ENCODE assay signal across 21 cellular contexts in the genomic region with DNA sequence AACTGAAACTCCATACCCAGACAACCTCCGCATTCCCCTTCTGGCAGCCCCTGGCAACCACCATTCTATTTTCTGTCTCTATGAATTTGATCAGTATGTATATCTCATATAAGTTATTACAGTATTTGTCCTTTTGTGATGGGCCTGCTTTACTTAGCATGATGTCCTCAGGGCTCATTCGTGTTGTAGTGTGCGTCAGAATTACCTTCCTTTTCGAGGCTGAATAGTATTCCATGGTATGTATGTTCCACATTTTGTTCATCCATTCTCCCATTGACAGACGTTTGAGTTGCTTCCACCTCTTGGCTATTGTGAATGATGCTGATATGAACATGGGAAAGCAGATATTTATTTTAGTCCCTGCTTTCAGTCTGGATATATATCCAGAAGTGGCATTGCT. TPM values are rescaled to one million over a fixed set of nuclear protein-coding genes. Genes with fewer than 3 reads are reported as not detected.
DNase-seq lines count a peak whose midpoint lies in the region; ATAC-seq, FAIRE-seq and TF ChIP-seq lines count a peak whose summit lies in the region.
"Had no signal": no experiment of that assay in that cellular context is flagged by ENCODE, and none has a peak within 500 bp of the region (broad histone marks: within the 10 kb centered on the region; RNA-seq: fewer than 3 reads in every experiment).

No MANE protein-coding gene starts in this region.

- no peak for ATAC-seq in stimulated activated naive CD8-positive, alpha-beta T cell treated with anti-CD3 and anti-CD28 coated beads, Interleukin-15, Interleukin-2, amounts not matched to agents 100 U/mL and 50 U/mL, for 24 hours
- ATAC-seq in gastroesophageal sphincter, result no peak
- ATAC-seq: GM23338 had no signal

- no peaks in the 10 kb centered on the region for H3K9me3 Mint-ChIP-seq in T-helper 1 cell treated with Interleukin-12 subunit alpha and Interleukin-12 subunit beta and Interleukin-4 antibody, amounts not matched to agents 30 μg/mL and 1 μg/mL, for 36 hours
- no peaks in the 10 kb centered on the region for H3K9me3 Mint-ChIP-seq in stimulated activated naive CD8-positive, alpha-beta T cell treated with anti-CD3 and anti-CD28 coated beads, Interleukin-15, Interleukin-2, amounts not matched to agents 100 ng/mL and 50 ng/mL, for 24 hours
- H3K9me3 Mint-ChIP-seq: GM23338 had no signal

- H3K36me3 ChIP-seq in gastroesophageal sphincter, result peaks cover 0 to 21% of the 10 kb centered on the region in 2 donors

- no peak for TF ChIP-seq CTCF in gastroesophageal sphincter (IDR thresholded peaks at IDR 0.05)
- TF ChIP-seq CTCF in D721Med (IDR thresholded peaks at IDR 0.05; ENCODE audit: insufficient read depth, missing control alignments), result no peak

- no peaks in the 10 kb centered on the region for H3K27me3 Mint-ChIP-seq in T-helper 1 cell treated with Interleukin-12 subunit alpha and Interleukin-12 subunit beta and Interleukin-4 antibody, amounts not matched to agents 30 μg/mL and 1 μg/mL, for 36 hours (ENCODE audit: low read depth)
- no peaks in the 10 kb centered on the region for H3K27me3 Mint-ChIP-seq in stimulated activated naive CD8-positive, alpha-beta T cell treated with anti-CD3 and anti-CD28 coated beads, Interleukin-15, Interleukin-2, amounts not matched to agents 100 ng/mL and 50 ng/mL, for 24 hours

- H3K9me3 ChIP-seq in gastroesophageal sphincter, result no peaks in the 10 kb centered on the region
- H3K9me3 ChIP-seq: BLaER1 treated with 17β-estradiol and CSF1 and Interleukin-3, amounts not matched to agents 10 nM and 100 nM; tibial nerve had no signal

- DNase-seq in T-helper 1 cell (no peak), D721Med (ENCODE audit: insufficient read length, low spot score) (no peak), dermis blood vessel endothelial cell (no peak), NCI-H1436 (lab: John Stamatoyannopoulos, UW) (no peak)
- no peak for DNase-seq in stimulated activated naive CD8-positive, alpha-beta T cell treated with anti-CD3 and anti-CD28 coated beads, Interleukin-15, Interleukin-2, amounts not matched to agents 100 U/mL and 50 U/mL, for 24 hours
- DNase-seq: activated CD4-positive, alpha-beta T cell treated with anti-CD3 and anti-CD28 coated beads, Interleukin-2, amount 50 U/mL, for 1 hour; cortex of kidney; DMS53; IMR-90; NCI-H1930; NCI-H510A treated with DMSO at 0.1 percent for 48 hours; SHP77 treated with DMSO at 0.1 percent for 48 hours had no signal

- H3K27ac Mint-ChIP-seq in T-helper 1 cell treated with Interleukin-12 subunit alpha and Interleukin-12 subunit beta and Interleukin-4 antibody, amounts not matched to agents 30 μg/mL and 1 μg/mL, for 36 hours, result peak overlapping the region; percentile 93
- peak overlapping the region; percentile 93 for H3K27ac Mint-ChIP-seq in stimulated activated naive CD8-positive, alpha-beta T cell treated with anti-CD3 and anti-CD28 coated beads, Interleukin-15, Interleukin-2, amounts not matched to agents 100 ng/mL and 50 ng/mL, for 24 hours
- H3K27ac Mint-ChIP-seq: GM23338 had no signal

- peak overlapping the region in 3 of 4 donors; percentile 17 to 94 (median 90) for H3K27ac ChIP-seq in gastroesophageal sphincter
- H3K27ac ChIP-seq: 22Rv1; BLaER1 treated with 17β-estradiol and CSF1 and Interleukin-3, amounts not matched to agents 10 nM and 100 nM had no signal

- 90 to 92% methylated on average over 5 of the region's 5 CpGs for WGBS in gastroesophageal sphincter (ENCODE audit: low coverage in 1 of 2), 2 donors

- no peak for TF ChIP-seq EP300 in gastroesophageal sphincter (IDR thresholded peaks at IDR 0.05)

- no peaks in the 10 kb centered on the region for H3K27me3 ChIP-seq in gastroesophageal sphincter
- H3K27me3 ChIP-seq: tibial nerve had no signal

- peaks cover 51% of the 10 kb centered on the region for H3K36me3 Mint-ChIP-seq in T-helper 1 cell treated with Interleukin-12 subunit alpha and Interleukin-12 subunit beta and Interleukin-4 antibody, amounts not matched to agents 30 μg/mL and 1 μg/mL, for 36 hours (ENCODE audit: low read depth)
- peaks cover 41% of the 10 kb centered on the region for H3K36me3 Mint-ChIP-seq in stimulated activated naive CD8-positive, alpha-beta T cell treated with anti-CD3 and anti-CD28 coated beads, Interleukin-15, Interleukin-2, amounts not matched to agents 100 ng/mL and 50 ng/mL, for 24 hours (ENCODE audit: low read depth)

- TF ChIP-seq POLR2A in gastroesophageal sphincter (IDR thresholded peaks at IDR 0.05), result no peak

- no peak overlapping the region for H3K4me3 ChIP-seq in gastroesophageal sphincter
- H3K4me3 ChIP-seq: BLaER1 treated with 17β-estradiol and CSF1 and Interleukin-3, amounts not matched to agents 10 nM and 100 nM; GM23338; lung; tibial nerve had no signal

- peaks cover 63% of the 10 kb centered on the region for H3K4me1 Mint-ChIP-seq in T-helper 1 cell treated with Interleukin-12 subunit alpha and Interleukin-12 subunit beta and Interleukin-4 antibody, amounts not matched to agents 30 μg/mL and 1 μg/mL, for 36 hours (ENCODE audit: low read depth)
- H3K4me1 Mint-ChIP-seq in stimulated activated naive CD8-positive, alpha-beta T cell treated with anti-CD3 and anti-CD28 coated beads, Interleukin-15, Interleukin-2, amounts not matched to agents 100 ng/mL and 50 ng/mL, for 24 hours (ENCODE audit: low read depth), result peaks cover 81% of the 10 kb centered on the region

- peak overlapping the region; percentile 25 for H3K4me3 Mint-ChIP-seq in T-helper 1 cell treated with Interleukin-12 subunit alpha and Interleukin-12 subunit beta and Interleukin-4 antibody, amounts not matched to agents 30 μg/mL and 1 μg/mL, for 36 hours
- H3K4me3 Mint-ChIP-seq in stimulated activated naive CD8-positive, alpha-beta T cell treated with anti-CD3 and anti-CD28 coated beads, Interleukin-15, Interleukin-2, amounts not matched to agents 100 ng/mL and 50 ng/mL, for 24 hours, result peak overlapping the region; percentile 21
- H3K4me3 Mint-ChIP-seq: GM23338 had no signal

- FAIRE-seq in D721Med (lab: Jason Lieb, UNC), result no peak
- FAIRE-seq: frontal cortex had no signal

- peaks cover 0 to 94% (median 44%) of the 10 kb centered on the region in 3 donors for H3K4me1 ChIP-seq in gastroesophageal sphincter

RNA-seq across cellular contexts. Expression of a gene that starts 5.0 kb away (rescaled TPM):
- total RNA-seq in gastroesophageal sphincter (10 to 100 TPM; 28.6 to 49.1 (median 38.8) TPM), dermis blood vessel endothelial cell (12.3 and 14.2 TPM in 2 replicates)

RNA-seq across cellular contexts. Expression of a gene that starts 44.8 kb away (rescaled TPM):
- total RNA-seq in gastroesophageal sphincter (10 to 100 TPM; 37.6 to 62.1 (median 49.7) TPM), dermis blood vessel endothelial cell (25.7 and 29.8 TPM in 2 replicates)
